24 cellular contexts compared by ENCODE assay signal in the genomic region with DNA sequence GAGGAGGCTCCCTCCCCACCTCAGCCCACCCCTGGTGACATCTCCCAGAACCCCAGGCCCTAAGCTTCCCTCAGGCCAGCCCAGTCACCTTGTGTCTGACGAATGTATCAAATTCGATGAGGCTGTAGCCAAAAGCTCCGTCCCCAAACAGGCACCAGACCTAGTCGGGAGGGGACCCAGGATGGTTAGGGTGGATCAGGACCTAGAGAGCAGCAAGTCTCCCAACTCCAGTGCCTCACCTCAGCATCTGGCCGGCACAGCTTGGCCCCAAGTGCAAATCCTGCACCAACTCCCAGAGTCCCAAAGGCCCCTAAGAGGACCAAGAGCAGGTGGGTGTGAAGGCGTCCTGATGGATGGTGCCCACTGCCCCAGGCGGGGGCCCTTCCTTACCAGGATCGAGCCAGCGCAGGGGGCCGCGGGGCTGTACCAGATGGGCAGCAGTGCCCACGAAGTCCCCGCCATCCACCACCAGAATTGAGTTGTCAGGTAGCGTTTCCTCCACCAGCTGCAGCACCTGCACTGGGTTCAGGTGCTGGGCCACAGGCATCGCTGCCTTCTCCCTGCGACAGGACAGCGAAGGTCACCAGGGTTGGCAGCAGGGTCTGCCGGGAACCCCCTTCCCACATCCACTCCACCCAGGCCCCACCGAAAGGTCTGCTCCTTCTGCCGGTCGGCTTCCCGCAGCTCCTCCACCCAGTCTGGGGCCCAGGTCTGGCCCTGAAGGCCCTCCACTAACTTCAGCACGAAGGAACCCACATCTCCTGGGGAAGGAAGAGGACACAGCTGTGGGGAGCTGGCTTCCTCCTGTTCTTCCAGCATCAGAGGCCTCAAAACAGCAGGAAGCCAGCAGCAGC. TPM values are rescaled to one million over a fixed set of nuclear protein-coding genes. Genes with fewer than 3 reads are reported as not detected.
DNase-seq lines count a peak whose midpoint lies in the region; ATAC-seq and TF ChIP-seq lines count a peak whose summit lies in the region.
"Had no signal": no experiment of that assay in that cellular context is flagged by ENCODE, and none has a peak within 500 bp of the region (broad histone marks: within the 10 kb centered on the region; RNA-seq: fewer than 3 reads in every experiment).

No MANE protein-coding gene starts in this region.

- H3K36me3 Mint-ChIP-seq in osteocyte (ENCODE audit: unreplicated experiment) = peaks cover 43% of the 10 kb centered on the region
- H3K36me3 Mint-ChIP-seq in progenitor cell of endocrine pancreas (ENCODE audit: insufficient read depth) = peaks cover 19% of the 10 kb centered on the region

- TF ChIP-seq POLR2A in esophagus muscularis mucosa (IDR thresholded peaks at IDR 0.05; ENCODE audit: low read depth) = no peak
- no peak for TF ChIP-seq POLR2A in transverse colon (IDR thresholded peaks at IDR 0.05)

- H3K27me3 ChIP-seq in cardiac muscle cell (no peaks in the 10 kb centered on the region), right cardiac atrium (ENCODE audit: control insufficient read depth, insufficient read depth) (no peaks in the 10 kb centered on the region), esophagus muscularis mucosa (no peaks in the 10 kb centered on the region), transverse colon (no peaks in the 10 kb centered on the region)
- H3K27me3 ChIP-seq: ovary had no signal

- no peak overlapping the region for H3K4me3 Mint-ChIP-seq in osteocyte (ENCODE audit: unreplicated experiment)
- no peak overlapping the region for H3K4me3 Mint-ChIP-seq in progenitor cell of endocrine pancreas (ENCODE audit: low read depth)
- H3K4me3 Mint-ChIP-seq: activated CD4-positive, alpha-beta T cell treated with anti-CD3 and anti-CD28 coated beads for 36 hours; CD4-positive, alpha-beta memory T cell; central memory CD8-positive, alpha-beta T cell; naive B cell had no signal

- H3K27me3 Mint-ChIP-seq in osteocyte (ENCODE audit: unreplicated experiment) (no peaks in the 10 kb centered on the region), progenitor cell of endocrine pancreas (no peaks in the 10 kb centered on the region)
- H3K27me3 Mint-ChIP-seq: activated CD4-positive, alpha-beta T cell treated with anti-CD3 and anti-CD28 coated beads for 36 hours; CD4-positive, alpha-beta memory T cell; central memory CD8-positive, alpha-beta T cell; naive B cell had no signal

- intact Hi-C loops in right cardiac atrium (cut with DNase I) (no loop called here), esophagus muscularis mucosa (cut with DNase I) (no loop called here), transverse colon (cut with DNase I; ENCODE audit: low total_unique reads) (no loop called here)

- H3K9me3 Mint-ChIP-seq in osteocyte (ENCODE audit: unreplicated experiment) = no peaks in the 10 kb centered on the region
- H3K9me3 Mint-ChIP-seq in progenitor cell of endocrine pancreas (ENCODE audit: low read depth) = no peaks in the 10 kb centered on the region
- H3K9me3 Mint-ChIP-seq: CD4-positive, alpha-beta memory T cell; central memory CD8-positive, alpha-beta T cell had no signal

- H3K27ac Mint-ChIP-seq in osteocyte (ENCODE audit: unreplicated experiment) = peak overlapping the region; percentile 38
- H3K27ac Mint-ChIP-seq in progenitor cell of endocrine pancreas = no peak overlapping the region

- TF ChIP-seq EP300 in esophagus muscularis mucosa (IDR thresholded peaks at IDR 0.05) = no peak
- TF ChIP-seq EP300 in transverse colon (IDR thresholded peaks at IDR 0.05; ENCODE audit: low read depth) = no peak

- peak overlapping the region; percentile 48 for H3K27ac ChIP-seq in cardiac muscle cell
- H3K27ac ChIP-seq in right cardiac atrium (ENCODE audit: low read length) = no peak overlapping the region
- H3K27ac ChIP-seq in esophagus muscularis mucosa (replicated peaks in 1 of 4) = peak overlapping the region; percentile 50 to 67 (median 62)
- H3K27ac ChIP-seq in transverse colon = peak overlapping the region in 3 of 4 donors; percentile 4 to 73 (median 39)
- H3K27ac ChIP-seq: 22Rv1, KMS-11 had no signal

- WGBS in right cardiac atrium = 69% methylated on average over 23 of the region's 23 CpGs
- WGBS in esophagus muscularis mucosa = 69% methylated on average over 10 of the region's 23 CpGs
- WGBS in transverse colon (ENCODE audit: low coverage in 1 of 2), 2 donors = 90% methylated on average over 18 of the region's 23 CpGs; no CpG with 5 or more reads in 1 of the 2 donors

- in situ Hi-C loops in transverse colon (cut with MboI; ENCODE audit: low pct_ligation_motif_present in 1 of 4, low pct_unique_long_range_greater_than_20kb in 1 of 4, low sequenced_read_pairs in 3 of 4) = no loop called here

- TF ChIP-seq CTCF in cardiac muscle cell (IDR thresholded peaks at IDR 0.05; ENCODE audit: low read depth, low read length) (no peak), esophagus muscularis mucosa (IDR thresholded peaks at IDR 0.05) (no peak), osteocyte (IDR thresholded peaks at IDR 0.05) (no peak), transverse colon (IDR thresholded peaks at IDR 0.05) (no peak), progenitor cell of endocrine pancreas (IDR thresholded peaks at IDR 0.05; ENCODE audit: unreplicated experiment) (no peak)

- peaks cover 71% of the 10 kb centered on the region for H3K36me3 ChIP-seq in cardiac muscle cell
- peaks cover 70 to 100% (median 95%) of the 10 kb centered on the region in 4 donors for H3K36me3 ChIP-seq in esophagus muscularis mucosa
- peaks cover 0 to 44% (median 21%) of the 10 kb centered on the region in 4 donors for H3K36me3 ChIP-seq in transverse colon
- H3K36me3 ChIP-seq: ovary had no signal

- DNase-seq in cardiac muscle cell (ENCODE audit: low read depth in 1 of 2, low spot score in 1 of 2) = no peak
- DNase-seq in right cardiac atrium = no peak
- DNase-seq in esophagus muscularis mucosa (ENCODE audit: extremely low spot score) = no peak
- no peak for DNase-seq in osteocyte (ENCODE audit: extremely low spot score, unreplicated experiment)
- DNase-seq in transverse colon = no peak
- no peak for DNase-seq in progenitor cell of endocrine pancreas (ENCODE audit: low spot score, unreplicated experiment)
- DNase-seq in Kasumi-1 (lab: John Stamatoyannopoulos, UW) = no peak
- DNase-seq in NCI-H2029 (lab: John Stamatoyannopoulos, UW) = no peak
- DNase-seq: activated CD4-positive, alpha-beta T cell treated with anti-CD3 and anti-CD28 coated beads for 36 hours; activated naive CD4-positive, alpha-beta T cell treated with anti-CD3 and anti-CD28 coated beads, Interleukin-2, amount 50 U/mL, for 16 hours; CD4-positive, alpha-beta memory T cell; DMS153; naive B cell; NCI-H1694 treated with DMSO at 0.1 percent for 48 hours; NCI-H774; SHP77 treated with DMSO at 0.1 percent for 48 hours had no signal

- no peaks in the 10 kb centered on the region for H3K4me1 ChIP-seq in cardiac muscle cell (ENCODE audit: low read depth)
- peaks cover 6% of the 10 kb centered on the region for H3K4me1 ChIP-seq in right cardiac atrium (ENCODE audit: control insufficient read depth, insufficient read depth, low read length)
- H3K4me1 ChIP-seq in esophagus muscularis mucosa = peaks cover 16 to 24% (median 24%) of the 10 kb centered on the region in 4 donors
- peaks cover 0 to 5% (median 0%) of the 10 kb centered on the region in 4 donors for H3K4me1 ChIP-seq in transverse colon

- H3K4me1 Mint-ChIP-seq in osteocyte (ENCODE audit: unreplicated experiment) (peaks cover 4% of the 10 kb centered on the region), progenitor cell of endocrine pancreas (ENCODE audit: low read depth) (no peaks in the 10 kb centered on the region)
- H3K4me1 Mint-ChIP-seq: activated CD4-positive, alpha-beta T cell treated with anti-CD3 and anti-CD28 coated beads for 36 hours; CD4-positive, alpha-beta memory T cell; central memory CD8-positive, alpha-beta T cell; naive B cell had no signal

- H3K9me3 ChIP-seq in cardiac muscle cell (ENCODE audit: low read depth) (no peaks in the 10 kb centered on the region), right cardiac atrium (ENCODE audit: control insufficient read depth, low read length) (no peaks in the 10 kb centered on the region), esophagus muscularis mucosa (no peaks in the 10 kb centered on the region), transverse colon (no peaks in the 10 kb centered on the region)
- H3K9me3 ChIP-seq: ovary had no signal

- no peak overlapping the region for H3K4me3 ChIP-seq in cardiac muscle cell
- H3K4me3 ChIP-seq in right cardiac atrium (ENCODE audit: low read length) = no peak overlapping the region
- no peak overlapping the region for H3K4me3 ChIP-seq in esophagus muscularis mucosa
- H3K4me3 ChIP-seq in transverse colon = no peak overlapping the region
- H3K4me3 ChIP-seq: ovary had no signal

- no peak for ATAC-seq in right cardiac atrium
- ATAC-seq: activated CD4-positive, alpha-beta T cell treated with anti-CD3 and anti-CD28 coated beads for 36 hours; HCT116 had no signal

RNA-seq across cellular contexts. Expression of a gene that starts 8.8 kb away (rescaled TPM):
- 26.1 and 48.3 TPM in 2 replicates for total RNA-seq in cardiac muscle cell
- polyA plus RNA-seq in cardiac muscle cell = 13.2 and 14.5 TPM in 2 replicates
- 10 to 100 TPM; 15.2 to 20.9 (median 16.5) TPM for total RNA-seq in right cardiac atrium
- 11.3 TPM for polyA plus RNA-seq in right cardiac atrium
- total RNA-seq in esophagus muscularis mucosa = 100 to 1,000 TPM in 1 of 4 donors, 10 to 100 TPM in 3; 42.8 to 106 (median 77.1) TPM
- 64.4 and 74.6 TPM in 2 replicates for total RNA-seq in osteocyte
- 10 to 100 TPM in 3 of 4 donors, 1 to 10 TPM in 1; 6.7 to 20.9 (median 12.3) TPM for total RNA-seq in transverse colon
- 5.0 and 5.7 TPM in 2 replicates for total RNA-seq in progenitor cell of endocrine pancreas
- total RNA-seq: CD4-positive, alpha-beta memory T cell; OCI-LY7 had no signal
- polyA plus RNA-seq: CD4-positive, alpha-beta memory T cell had no signal

RNA-seq across cellular contexts. Expression of a gene that starts 34.0 kb away (rescaled TPM):
- total RNA-seq in cardiac muscle cell (not detected in 2 replicates), right cardiac atrium (not detected), esophagus muscularis mucosa (not detected), osteocyte (not detected in 2 replicates), transverse colon (not detected), progenitor cell of endocrine pancreas (not detected in 2 replicates)
- polyA plus RNA-seq in cardiac muscle cell (not detected in 2 replicates), right cardiac atrium (not detected)
- total RNA-seq: activated CD4-positive, alpha-beta T cell treated with anti-CD3 and anti-CD28 coated beads for 36 hours; CD4-positive, alpha-beta memory T cell; kidney epithelial cell; OCI-LY7; ovary had no signal
- polyA plus RNA-seq: CD4-positive, alpha-beta memory T cell; esophagus; ovary had no signal
